Comparison of ENCODE assay signal across 22 cellular contexts in genomic region chr18:12770469-12771219, GRCh38.
"Had no signal": no experiment of that assay in that cellular context is flagged by ENCODE, and none has a peak within 500 bp of the region (broad histone marks: within the 10 kb centered on the region; RNA-seq: fewer than 3 reads in every experiment).

No MANE protein-coding gene starts in this region.

- ATAC-seq: activated naive CD4-positive, alpha-beta T cell treated with anti-CD3 and anti-CD28 coated beads, Interleukin-2, amount 50 U/mL, for 72 hours; heart left ventricle; left cardiac atrium; stimulated activated naive CD8-positive, alpha-beta T cell treated with anti-CD3 and anti-CD28 coated beads, Interleukin-15, Interleukin-2, amounts not matched to agents 100 U/mL and 50 U/mL, for 24 hours; upper lobe of right lung had no signal

- H3K9me3 ChIP-seq: esophagus squamous epithelium, heart left ventricle, thyroid gland, upper lobe of right lung had no signal

- H3K4me1 Mint-ChIP-seq: activated B cell treated with CpG ODN at 0.5 μM for 24 hours, brain, naive B cell had no signal

- H3K4me3 ChIP-seq: esophagus squamous epithelium, heart left ventricle, neural progenitor cell, thyroid gland, upper lobe of right lung had no signal

- DNase-seq: activated B cell treated with CpG ODN at 0.5 μM for 24 hours; activated CD4-positive, alpha-beta T cell treated with anti-CD3 and anti-CD28 coated beads for 4 hours; activated CD4-positive, alpha-beta T cell treated with anti-CD3 and anti-CD28 coated beads, Interleukin-2, amount 50 U/mL, for 48 hours; activated gamma-delta T cell; aorta; central memory CD4-positive, alpha-beta T cell; effector memory CD4-positive, alpha-beta T cell; esophagus squamous epithelium; heart left ventricle; left cardiac atrium; mesendoderm; naive B cell; retina; stimulated activated CD4-positive, alpha-beta T cell treated with anti-CD3 and anti-CD28 coated beads, Interleukin-4, amount 100 ng/mL, for 4 hours; stimulated activated naive CD8-positive, alpha-beta T cell treated with anti-CD3 and anti-CD28 coated beads, Interleukin-15, Interleukin-2, amounts not matched to agents 100 U/mL and 50 U/mL, for 24 hours; T1000; thyroid gland; upper lobe of right lung had no signal

- H3K27ac ChIP-seq: esophagus squamous epithelium, heart left ventricle, neural progenitor cell, thyroid gland, upper lobe of right lung had no signal

- H3K36me3 ChIP-seq: esophagus squamous epithelium, heart left ventricle, neural progenitor cell, thyroid gland, upper lobe of right lung had no signal

- H3K27ac Mint-ChIP-seq: activated B cell treated with CpG ODN at 0.5 μM for 24 hours; activated naive CD4-positive, alpha-beta T cell treated with anti-CD3 and anti-CD28 coated beads, Interleukin-2, amount 50 U/mL, for 72 hours; activated T-helper 1 cell treated with anti-CD3 and anti-CD28 coated beads, Interleukin-12 subunit alpha, Interleukin-12 subunit beta, Interleukin-2, Interleukin-4 antibody, amounts not matched to agents 30 ng/mL and 10 ng/mL and 1 ng/mL, durations not matched to agents 14 hours and 24 hours and 36 hours; naive B cell; neural progenitor cell had no signal

- H3K4me3 Mint-ChIP-seq: activated B cell treated with CpG ODN at 0.5 μM for 24 hours; activated T-helper 1 cell treated with anti-CD3 and anti-CD28 coated beads, Interleukin-12 subunit alpha, Interleukin-12 subunit beta, Interleukin-2, Interleukin-4 antibody, amounts not matched to agents 30 ng/mL and 10 ng/mL and 1 ng/mL, durations not matched to agents 14 hours and 24 hours and 36 hours; brain; neural progenitor cell had no signal

- H3K27me3 Mint-ChIP-seq: naive B cell had no signal

- H3K9me3 Mint-ChIP-seq: activated B cell treated with CpG ODN at 0.5 μM for 24 hours; activated naive CD4-positive, alpha-beta T cell treated with anti-CD3 and anti-CD28 coated beads, Interleukin-2, amount 50 U/mL, for 72 hours; activated T-helper 1 cell treated with anti-CD3 and anti-CD28 coated beads, Interleukin-12 subunit alpha, Interleukin-12 subunit beta, Interleukin-2, Interleukin-4 antibody, amounts not matched to agents 30 ng/mL and 10 ng/mL and 1 ng/mL, durations not matched to agents 14 hours and 24 hours and 36 hours; naive B cell; neural progenitor cell had no signal

- H3K27me3 ChIP-seq: esophagus squamous epithelium, heart left ventricle, neural progenitor cell, thyroid gland, upper lobe of right lung had no signal

- H3K36me3 Mint-ChIP-seq: brain, naive B cell, neural progenitor cell had no signal

- H3K4me1 ChIP-seq: esophagus squamous epithelium, neural progenitor cell, thyroid gland, upper lobe of right lung had no signal
